ENCODE assay signal across 26 cellular contexts in genomic region chr1:22551591-22552370, GRCh38. TPM values are rescaled to one million over a fixed set of nuclear protein-coding genes. Genes with fewer than 3 reads are reported as not detected.
DNase-seq lines count a peak whose midpoint lies in the region; ATAC-seq, FAIRE-seq and TF ChIP-seq lines count a peak whose summit lies in the region.
"Had no signal": no experiment of that assay in that cellular context is flagged by ENCODE, and none has a peak within 500 bp of the region (broad histone marks: within the 10 kb centered on the region; RNA-seq: fewer than 3 reads in every experiment).

No MANE protein-coding gene starts in this region.

- intact Hi-C loops in Right ventricle myocardium inferior (cut with DNase I) (no loop called here), right cardiac atrium (cut with DNase I) (no loop called here)

- ATAC-seq in Right ventricle myocardium inferior = no peak
- no peak for ATAC-seq in right cardiac atrium
- ATAC-seq: A549, GM12878, HCT116 had no signal

- H3K36me3 ChIP-seq in endodermal cell (ENCODE audit: control insufficient read depth, insufficient read depth, low read length) = no peaks in the 10 kb centered on the region
- H3K36me3 ChIP-seq in osteoblast (ENCODE audit: insufficient read depth, low read length) = no peaks in the 10 kb centered on the region
- H3K36me3 ChIP-seq: BE2C; BLaER1 treated with 17β-estradiol and CSF1 and Interleukin-3, amounts not matched to agents 10 nM and 100 nM had no signal

- TF ChIP-seq CTCF in endodermal cell (conservative IDR thresholded peaks at IDR 0.05) (peak; percentile 29), osteoblast (IDR thresholded peaks at IDR 0.05; ENCODE audit: extremely low read depth, low read depth, low read length) (no peak)

- H3K9me3 ChIP-seq in right cardiac atrium (ENCODE audit: control insufficient read depth, low read length) = no peaks in the 10 kb centered on the region
- no peaks in the 10 kb centered on the region for H3K9me3 ChIP-seq in endodermal cell (ENCODE audit: control insufficient read depth, low read length)
- no peaks in the 10 kb centered on the region for H3K9me3 ChIP-seq in osteoblast (ENCODE audit: low read depth, low read length)
- H3K9me3 ChIP-seq: A549; BE2C; BLaER1 treated with 17β-estradiol and CSF1 and Interleukin-3, amounts not matched to agents 10 nM and 100 nM had no signal

- no peaks in the 10 kb centered on the region for H3K27me3 ChIP-seq in right cardiac atrium (ENCODE audit: control insufficient read depth, insufficient read depth)
- peaks cover 19% of the 10 kb centered on the region for H3K27me3 ChIP-seq in endodermal cell (ENCODE audit: control insufficient read depth, insufficient read depth, low read length, poor library complexity, severe bottlenecking)
- H3K27me3 ChIP-seq in osteoblast (ENCODE audit: insufficient read depth, low read length) = peaks cover 52% of the 10 kb centered on the region
- H3K27me3 ChIP-seq: BE2C had no signal

- no peaks in the 10 kb centered on the region for H4K20me1 ChIP-seq in osteoblast (ENCODE audit: insufficient read depth, low read length)

- H3K36me3 Mint-ChIP-seq in endodermal cell (ENCODE audit: low read depth) = no peaks in the 10 kb centered on the region
- H3K36me3 Mint-ChIP-seq: CD14-positive monocyte; CD8-positive, alpha-beta memory T cell had no signal

- H2AFZ ChIP-seq in osteoblast (ENCODE audit: low read length) = no peak overlapping the region
- H2AFZ ChIP-seq: GM23248 had no signal

- 66% methylated on average over 21 of the region's 21 CpGs for WGBS in right cardiac atrium
- 88 to 93% methylated on average over 9 to 19 of the region's 21 CpGs for WGBS in endodermal cell (ENCODE audit: insufficient coverage in 1 of 2, insufficient read length in 1 of 2), 2 experiments

- no peak for FAIRE-seq in urothelium cell line (lab: Jason Lieb, UNC)
- FAIRE-seq: A549, D721Med, GM12878, GM19239, H1 had no signal

- no peaks in the 10 kb centered on the region for H3K9me3 Mint-ChIP-seq in endodermal cell
- H3K9me3 Mint-ChIP-seq: CD14-positive monocyte; CD4-positive, alpha-beta T cell; CD8-positive, alpha-beta memory T cell; H9 had no signal

- H3K4me1 ChIP-seq in right cardiac atrium (ENCODE audit: control insufficient read depth, insufficient read depth, low read length) (no peaks in the 10 kb centered on the region), endodermal cell (ENCODE audit: control insufficient read depth, insufficient read depth, low read length) (no peaks in the 10 kb centered on the region), osteoblast (ENCODE audit: insufficient read depth, low read length) (no peaks in the 10 kb centered on the region)
- H3K4me1 ChIP-seq: A549; BLaER1 treated with 17β-estradiol and CSF1 and Interleukin-3, amounts not matched to agents 10 nM and 100 nM had no signal

- DNase-seq in Right ventricle myocardium inferior (ENCODE audit: missing footprints) (peak; percentile 35), right cardiac atrium (no peak), endodermal cell (no peak), osteoblast (ENCODE audit: insufficient read length, low spot score, missing footprints) (peak; percentile 59), urothelium cell line (ENCODE audit: low spot score) (no peak), NAMALWA (ENCODE audit: low spot score) (no peak)
- DNase-seq: 8988T; ACHN; AML-193; BE2C; CD4-positive, alpha-beta T cell; CD8-positive, alpha-beta memory T cell; DMS 273 treated with DMSO at 0.1 percent for 48 hours; DMS79; EL; GDM1; GM23248; H9 had no signal

- H3K9ac ChIP-seq in endodermal cell (ENCODE audit: extremely low read depth, low read length, poor library complexity, severe bottlenecking) = no peak overlapping the region
- H3K9ac ChIP-seq: BLaER1 treated with 17β-estradiol and CSF1 and Interleukin-3, amounts not matched to agents 10 nM and 100 nM; GM23248 had no signal

- no peak overlapping the region for H3K4me2 ChIP-seq in osteoblast (ENCODE audit: insufficient read depth, low read length)
- H3K4me2 ChIP-seq: A549; BLaER1 treated with 17β-estradiol and CSF1 and Interleukin-3, amounts not matched to agents 10 nM and 100 nM had no signal

- no peak overlapping the region for H3K27ac Mint-ChIP-seq in endodermal cell
- H3K27ac Mint-ChIP-seq: CD14-positive monocyte; CD4-positive, alpha-beta T cell had no signal

- H3K4me3 ChIP-seq in right cardiac atrium (ENCODE audit: low read length) = no peak overlapping the region
- no peak overlapping the region for H3K4me3 ChIP-seq in endodermal cell (ENCODE audit: low read length)
- no peak overlapping the region for H3K4me3 ChIP-seq in osteoblast (ENCODE audit: insufficient read depth, low read length)
- H3K4me3 ChIP-seq: A549; BLaER1 treated with 17β-estradiol and CSF1 and Interleukin-3, amounts not matched to agents 10 nM and 100 nM; GM12878; GM23248 had no signal

- peaks cover 7% of the 10 kb centered on the region for H3K4me1 Mint-ChIP-seq in endodermal cell
- H3K4me1 Mint-ChIP-seq: CD14-positive monocyte; CD8-positive, alpha-beta memory T cell had no signal

- H3K27me3 Mint-ChIP-seq in endodermal cell (ENCODE audit: insufficient read depth) = peaks cover 12% of the 10 kb centered on the region

- H3K27ac ChIP-seq in right cardiac atrium (ENCODE audit: low read length) (no peak overlapping the region), endodermal cell (ENCODE audit: low read depth, low read length) (no peak overlapping the region), osteoblast (ENCODE audit: low read depth, low read length) (no peak overlapping the region)
- H3K27ac ChIP-seq: A549; BLaER1 treated with 17β-estradiol and CSF1 and Interleukin-3, amounts not matched to agents 10 nM and 100 nM; GM23248 had no signal

- H3K79me2 ChIP-seq in osteoblast (ENCODE audit: insufficient read depth, low read length) = no peaks in the 10 kb centered on the region

- no peak overlapping the region for H3K4me3 Mint-ChIP-seq in endodermal cell
- H3K4me3 Mint-ChIP-seq: CD14-positive monocyte; CD4-positive, alpha-beta T cell; CD8-positive, alpha-beta memory T cell; H9 had no signal

RNA-seq across cellular contexts. Expression of gene EPHA8, which starts 11.5 kb away (rescaled TPM):
- total RNA-seq in Right ventricle myocardium inferior (not detected), right cardiac atrium (not detected), endodermal cell (1 to 10 TPM; 1.5 TPM), osteoblast (not detected in 2 replicates)
- polyA plus RNA-seq in right cardiac atrium = not detected
- polyA plus RNA-seq in endodermal cell (2013, experiment 1 of 2) = 0.39 TPM
- polyA plus RNA-seq in endodermal cell (2013, experiment 2 of 2) = 0.29 TPM
- total RNA-seq: CD4-positive, alpha-beta T cell; CD8-positive, alpha-beta memory T cell; GM12878; GM23248 had no signal
- polyA plus RNA-seq: A549; CD14-positive monocyte; CD8-positive, alpha-beta memory T cell; GM12878; GM23248 had no signal

Comparison
In these comparisons a context has a peak if more than half of its experiments do, and no peak if none do; other contexts are left out.
1. DNase-seq: peak in Right ventricle myocardium inferior (single experiment) and osteoblast (single experiment); none in right cardiac atrium (0 of 3), endodermal cell (single experiment), urothelium cell line (single experiment) and NAMALWA (single experiment).